ENCODE assay signal across 8 cellular contexts in the genomic region with DNA sequence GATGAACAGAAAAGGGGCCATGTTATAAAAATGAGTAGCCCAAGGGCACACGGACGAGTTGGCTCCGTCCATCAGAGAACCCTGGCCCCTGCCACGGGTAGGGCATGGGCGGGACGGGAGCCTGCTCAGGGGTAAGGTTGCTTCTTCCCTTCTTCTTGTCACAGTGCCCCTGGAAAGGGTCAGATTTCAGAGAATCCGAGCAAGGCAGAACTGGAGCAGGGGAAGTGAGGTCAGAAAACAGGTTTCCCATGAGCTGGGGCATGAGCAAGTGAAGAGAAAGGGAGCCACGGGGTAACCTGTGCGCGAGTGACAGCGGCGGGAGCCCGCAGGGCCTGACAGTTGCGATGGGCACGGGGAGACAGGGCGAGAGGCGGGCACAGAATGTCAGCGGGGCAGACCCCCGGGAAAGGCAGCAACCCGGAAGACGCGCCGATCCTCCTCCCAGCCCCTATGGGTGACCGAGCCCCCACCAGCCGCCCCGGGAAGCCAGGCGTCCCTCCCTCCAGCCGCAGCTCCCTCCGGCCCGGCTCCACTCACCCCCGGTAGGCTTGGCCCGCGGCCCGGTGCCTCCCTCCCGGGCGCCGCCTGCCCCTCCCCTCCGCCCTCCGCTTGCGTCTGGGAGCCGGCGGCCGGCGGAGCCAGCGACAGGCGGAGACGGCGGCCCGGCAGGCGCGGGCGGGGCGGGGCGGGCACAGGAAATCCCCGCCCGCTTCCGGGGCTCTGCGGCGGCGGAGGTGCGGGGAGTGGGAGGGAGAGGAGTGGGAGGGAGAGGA. TPM values are rescaled to one million over a fixed set of nuclear protein-coding genes. Genes with fewer than 3 reads are reported as not detected.
DNase-seq lines count a peak whose midpoint lies in the region; ATAC-seq and TF ChIP-seq lines count a peak whose summit lies in the region.

A gene (minus strand): TSS at position 671 of the 773 bp plus-strand sequence. CDS start 2,829 bp downstream, outside the sequence.

- H3K4me3 ChIP-seq in GM12864 (ENCODE audit: low read depth, low read length) (peak within 1 kb of the TSS; percentile 72), HCT116 (replicated peaks in 1 of 2; ENCODE audit: low read depth in 1 of 2, low read length in 2 of 2) (peak within 1 kb of the TSS; percentile 71 to 92), ascending aorta (peak within 1 kb of the TSS; percentile 80 to 87), retinal pigment epithelial cell (ENCODE audit: low read length) (peak within 1 kb of the TSS; percentile 83)

- BruUV-seq in HCT116 (replicated peaks; lab: Mats Ljungman, UMichigan) = no TSS peak

- H3K4me1 ChIP-seq in HCT116 (ENCODE audit: control insufficient read depth in 1 of 2, insufficient read depth in 2 of 2, low read length in 2 of 2) = peaks cover 8 to 18% of the 10 kb centered on the region in 2 experiments
- peaks cover 0 to 5% of the 10 kb centered on the region in 2 donors for H3K4me1 ChIP-seq in ascending aorta

- RAD21 ChIA-PET in HCT116 (lab: Charles Lee; ENCODE audit: low non-redundant PET in 1 of 2, low total read pairs in 2 of 2, uncharacterized antibody in 2 of 2, unreplicated experiment in 2 of 2) = no interaction called here

- H3K4me1 Mint-ChIP-seq in T-helper 2 cell treated with Interferon-gamma antibody and Interleukin-4, amounts not matched to agents 5 μg/mL and 100 μg/mL, for 36 hours (ENCODE audit: low read depth) = peaks cover 19% of the 10 kb centered on the region

- H2AFZ ChIP-seq in HCT116 (ENCODE audit: low read depth, low read length, poor library complexity, severe bottlenecking) = peak within 1 kb of the TSS; percentile 97

- no peaks in the 10 kb centered on the region for H4K20me1 ChIP-seq in HCT116 (ENCODE audit: insufficient read depth)

- TF ChIP-seq CTCF in GM12864 (IDR thresholded peaks at IDR 0.05; ENCODE audit: low read depth, low read length, missing control alignments) (no peak), HCT116 (IDR thresholded peaks at IDR 0.05 in 2 of 3, conservative IDR thresholded peaks at IDR 0.05 in 1 of 3; ENCODE audit: borderline replicate concordance in 1 of 3, insufficient read depth in 1 of 3, low read depth in 2 of 3, low read length in 2 of 3) (no peak), ascending aorta (IDR thresholded peaks at IDR 0.05) (no peak), retinal pigment epithelial cell (conservative IDR thresholded peaks at IDR 0.05; ENCODE audit: low read depth, low read length) (no peak)

- H3K79me2 ChIP-seq in HCT116 (ENCODE audit: insufficient read depth, low read length) = no peaks in the 10 kb centered on the region

- H3K27me3 ChIP-seq in HCT116 (ENCODE audit: insufficient read depth, low read length) (no peaks in the 10 kb centered on the region), ascending aorta (no peaks in the 10 kb centered on the region)

- H3K9me3 Mint-ChIP-seq in T-helper 2 cell treated with Interferon-gamma antibody and Interleukin-4, amounts not matched to agents 5 μg/mL and 100 μg/mL, for 36 hours = no peaks in the 10 kb centered on the region

- TF ChIP-seq POLR2A in HCT116 (IDR thresholded peaks at IDR 0.05; ENCODE audit: borderline replicate concordance, extremely low read depth, insufficient read depth, insufficient read length) = peak; percentile 49

- H3K27ac ChIP-seq in HCT116 (ENCODE audit: low read depth, low read length) (peak within 1 kb of the TSS; percentile 46), ascending aorta (peak within 1 kb of the TSS; percentile 91 to 98)

- TF ChIP-seq RAD21 in HCT116 (IDR thresholded peaks at IDR 0.05; ENCODE audit: low read depth) = no peak

- peak; percentile 92 for ATAC-seq in HCT116

- H3K36me3 ChIP-seq in HCT116 (ENCODE audit: control insufficient read depth in 1 of 2, insufficient read depth in 2 of 2, low read length in 2 of 2) = peaks cover 4 to 8% of the 10 kb centered on the region in 2 experiments; a peak in 3 of 4 replicates
- peaks cover 24 to 27% of the 10 kb centered on the region in 2 donors for H3K36me3 ChIP-seq in ascending aorta

- peak within 1 kb of the TSS; percentile 89 for H3K27ac Mint-ChIP-seq in T-helper 2 cell treated with Interferon-gamma antibody and Interleukin-4, amounts not matched to agents 5 μg/mL and 100 μg/mL, for 36 hours

- peaks cover 6% of the 10 kb centered on the region for H3K27me3 Mint-ChIP-seq in T-helper 2 cell treated with Interferon-gamma antibody and Interleukin-4, amounts not matched to agents 5 μg/mL and 100 μg/mL, for 36 hours (ENCODE audit: low read depth)

- H3K36me3 Mint-ChIP-seq in T-helper 2 cell treated with Interferon-gamma antibody and Interleukin-4, amounts not matched to agents 5 μg/mL and 100 μg/mL, for 36 hours (ENCODE audit: low read depth) = peaks cover 24% of the 10 kb centered on the region

- peak; percentile 13 for DNase-seq in GM12864 (ENCODE audit: low read depth)
- DNase-seq in HCT116 (ENCODE audit: low read depth, low spot score) = no peak
- peak; percentile 48 for DNase-seq in MV-4-11 (lab: John Stamatoyannopoulos, UW)
- DNase-seq in T-helper 2 cell treated with Interferon-gamma antibody and Interleukin-4, amounts not matched to agents 5 μg/mL and 100 μg/mL, for 36 hours (ENCODE audit: low spot score) = peak; percentile 76
- DNase-seq in ascending aorta (ENCODE audit: low spot score in 2 of 2) = peak; percentile 46 to 91
- DNase-seq in hippocampal formation (lab: John Stamatoyannopoulos, UW) = peak; percentile 75 to 77
- DNase-seq in retinal pigment epithelial cell (ENCODE audit: low read depth) = no peak
- no peak for DNase-seq in OCI-M2 (lab: John Stamatoyannopoulos, UW; ENCODE audit: unreplicated experiment)

- H3K9me3 ChIP-seq in HCT116 (ENCODE audit: control insufficient read depth in 1 of 2, insufficient read depth in 1 of 2, low read depth in 1 of 2, low read length in 2 of 2) (no peaks in the 10 kb centered on the region), ascending aorta (no peaks in the 10 kb centered on the region)

- CTCF ChIA-PET in HCT116 (lab: Charles Lee) = no interaction called here

- peak within 1 kb of the TSS; percentile 98 for H3K4me2 ChIP-seq in HCT116 (ENCODE audit: low read length)

- peak within 1 kb of the TSS; percentile 95 for H3K4me3 Mint-ChIP-seq in T-helper 2 cell treated with Interferon-gamma antibody and Interleukin-4, amounts not matched to agents 5 μg/mL and 100 μg/mL, for 36 hours

- intact Hi-C loops in HCT116 (cut with micrococcal nuclease) = loop anchor here (5.0 kb wide), 1 partner anchor 153 kb away; no protein-coding TSS in a partner anchor
- intact Hi-C loops in ascending aorta (cut with DNase I) = loop anchor here (1.0 to 5.0 kb wide), 2 partner anchors 152 to 243 kb away; a partner anchor contains a TSS

- peak within 1 kb of the TSS; percentile 66 for H3K9ac ChIP-seq in HCT116 (ENCODE audit: low read length)

- no peaks in the 10 kb centered on the region for H3K9me2 ChIP-seq in HCT116 (ENCODE audit: insufficient read depth)

- POLR2A ChIA-PET in HCT116 (lab: Charles Lee) = no interaction called here

TF ChIP-seq in HCT116, 20 proteins besides CTCF, POLR2A, EP300 and RAD21:
- TF ChIP-seq TCF7L2 (IDR thresholded peaks at IDR 0.05; ENCODE audit: borderline replicate concordance, extremely low read depth, insufficient read depth, insufficient read length) (peak; percentile 35), POLR2AphosphoS5 (IDR thresholded peaks at IDR 0.05; ENCODE audit: low read depth, low read length) (peak; percentile 51; the same call in 1 of the 2 replicates), ELF1 (IDR thresholded peaks at IDR 0.05; ENCODE audit: borderline replicate concordance, low read depth) (peak; percentile 10; the same call in 1 of the 2 replicates), EGR1 (IDR thresholded peaks at IDR 0.05; ENCODE audit: low read depth) (no peak)

RNA-seq across cellular contexts. Expression of the gene that starts here (rescaled TPM):
- total RNA-seq in HCT116 (2021; ENCODE audit: unreplicated experiment) = 12.1 TPM
- polyA plus RNA-seq in HCT116 (2012) = 5.4 and 5.9 TPM in 2 replicates
- 10.9 TPM for total RNA-seq in ascending aorta

Comparison
In these comparisons a context has a peak if more than half of its experiments do, and no peak if none do; other contexts are left out.
1. DNase-seq: peak in GM12864 (single experiment), MV-4-11 (single experiment), T-helper 2 cell treated with Interferon-gamma antibody and Interleukin-4, amounts not matched to agents 5 μg/mL and 100 μg/mL, for 36 hours (single experiment), ascending aorta (2 of 2) and hippocampal formation (2 of 2); none in HCT116 (single experiment), retinal pigment epithelial cell (single experiment) and OCI-M2 (single experiment).
2. Peak in every context shown above with its lines, with median percentiles within 50 percentile points of each other: H3K4me3 ChIP-seq.